Comparison of ENCODE assay signal across 2 cellular contexts in genomic region chr17:63798572-63799113, GRCh38.
TF ChIP-seq lines count a peak whose summit lies in the region.

No MANE protein-coding gene starts in this region.

TF ChIP-seq in HepG2, 621 proteins besides CTCF, POLR2A, EP300 and RAD21:
- TF ChIP-seq SCMH1 (CRISPR knock-in tag; IDR thresholded peaks at IDR 0.05; ENCODE audit: borderline replicate concordance) = no peak
- TF ChIP-seq NFE2L2 (IDR thresholded peaks at IDR 0.05; ENCODE audit: low read length) = peak; percentile 56
- no peak for TF ChIP-seq RBFOX2 (IDR thresholded peaks at IDR 0.05; ENCODE audit: low read depth, low read length)
- TF ChIP-seq ZNF891 (CRISPR knock-in tag; IDR thresholded peaks at IDR 0.05) = no peak
- TF ChIP-seq STAT6 (CRISPR knock-in tag; IDR thresholded peaks at IDR 0.05; ENCODE audit: borderline replicate concordance) = no peak
- no peak for TF ChIP-seq FOXO1 (CRISPR knock-in tag; IDR thresholded peaks at IDR 0.05)
- no peak for TF ChIP-seq SPEN (CRISPR knock-in tag; IDR thresholded peaks at IDR 0.05; ENCODE audit: low read depth)
- no peak for TF ChIP-seq PITX1 (CRISPR knock-in tag; IDR thresholded peaks at IDR 0.05)
- no peak for TF ChIP-seq GABPB1 (CRISPR knock-in tag; IDR thresholded peaks at IDR 0.05)
- TF ChIP-seq RFX3 (CRISPR knock-in tag; IDR thresholded peaks at IDR 0.05) = no peak
- TF ChIP-seq ZNF564 (CRISPR knock-in tag; IDR thresholded peaks at IDR 0.05) = no peak
- TF ChIP-seq NAIF1 (CRISPR knock-in tag; IDR thresholded peaks at IDR 0.05; ENCODE audit: borderline replicate concordance) = no peak
- TF ChIP-seq ZNF652 (CRISPR knock-in tag; IDR thresholded peaks at IDR 0.05; ENCODE audit: borderline replicate concordance, low read depth) = no peak
- no peak for TF ChIP-seq KMT2B (CRISPR knock-in tag; IDR thresholded peaks at IDR 0.05)
- no peak for TF ChIP-seq ZNF124 (CRISPR knock-in tag; IDR thresholded peaks at IDR 0.05)
- TF ChIP-seq RBM22 (optimal IDR thresholded peaks at IDR 0.05; ENCODE audit: low read length) = peak; percentile 13
- TF ChIP-seq ARNTL (CRISPR knock-in tag; IDR thresholded peaks at IDR 0.05) = no peak

TF ChIP-seq in SK-N-SH, 30 proteins besides CTCF, POLR2A, EP300 and RAD21:
- TF ChIP-seq TAF1 (IDR thresholded peaks at IDR 0.05; ENCODE audit: borderline replicate concordance, low read depth, low read length) = no peak
- peak; percentile 67 for TF ChIP-seq TCF12 (IDR thresholded peaks at IDR 0.05)
- no peak for TF ChIP-seq FOXM1 (IDR thresholded peaks at IDR 0.05; ENCODE audit: low read depth)
- TF ChIP-seq MXI1 (IDR thresholded peaks at IDR 0.05; ENCODE audit: low read depth, low read length) = 0 out of 2 replicates have a peak, but pooled peaks have one; percentile 56
